In genomic region chr2:158893057-158893456, GRCh38 we compare ENCODE assay signal across 1 cellular context.
TF ChIP-seq lines count a peak whose summit lies in the region.

No MANE protein-coding gene starts in this region.

TF ChIP-seq in H1, 55 proteins besides CTCF, POLR2A, EP300 and RAD21 (continued from another document):
- TF ChIP-seq CHD7 (IDR thresholded peaks at IDR 0.05; ENCODE audit: insufficient replicate concordance, low read length) (no peak), TEAD4 (IDR thresholded peaks at IDR 0.05; ENCODE audit: low read depth, low read length) (no peak), HDAC6 (IDR thresholded peaks at IDR 0.05; ENCODE audit: low read depth, low read length) (no peak), EGR1 (IDR thresholded peaks at IDR 0.05; ENCODE audit: borderline replicate concordance, low read depth, low read length) (no peak), E2F6 (IDR thresholded peaks at IDR 0.05) (no peak)
